In the genomic region with DNA sequence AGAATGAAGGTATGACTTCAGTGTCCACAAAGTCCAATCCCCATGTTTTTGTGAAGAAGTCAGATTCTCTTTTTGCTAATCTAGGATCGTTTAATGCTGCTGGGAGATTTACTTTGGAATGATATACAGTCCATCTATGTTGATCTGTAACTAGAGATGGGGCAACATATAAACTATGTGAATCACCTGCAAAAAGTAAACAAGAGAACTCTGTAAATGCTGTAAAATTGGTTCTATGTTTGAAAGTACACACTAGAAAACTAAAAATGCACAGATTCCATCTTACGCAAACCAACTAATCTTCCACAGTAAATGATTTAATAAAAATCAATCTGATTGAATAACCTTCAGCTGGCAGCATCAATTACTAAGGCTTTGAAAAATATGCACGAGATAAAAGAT, we compare ENCODE assay signal across 1 cellular context.
TF ChIP-seq lines count a peak whose summit lies in the region.

No MANE protein-coding gene starts in this region.

TF ChIP-seq in HepG2, 621 proteins besides CTCF, POLR2A, EP300 and RAD21 (continued from another document and continues in another):
- TF ChIP-seq, protein P1, sequence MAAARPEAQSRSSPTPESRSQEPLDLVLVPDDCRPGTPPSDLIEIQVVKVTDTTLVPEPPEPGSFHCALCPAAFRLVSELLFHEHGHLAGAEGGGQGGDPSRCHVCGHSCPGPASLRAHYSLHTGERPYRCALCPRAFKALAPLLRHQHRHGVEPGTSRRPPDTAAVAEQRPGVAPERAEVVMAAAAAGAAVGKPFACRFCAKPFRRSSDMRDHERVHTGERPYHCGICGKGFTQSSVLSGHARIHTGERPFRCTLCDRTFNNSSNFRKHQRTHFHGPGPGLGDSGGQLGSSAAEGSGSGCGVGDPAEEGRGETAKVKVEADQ (CRISPR knock-in tag; IDR thresholded peaks at IDR 0.05; ENCODE audit: borderline replicate concordance), result no peak
- TF ChIP-seq ZBTB20 (CRISPR knock-in tag; IDR thresholded peaks at IDR 0.05; ENCODE audit: borderline replicate concordance, low read depth) (peak; percentile 75; the same call in 1 of the 2 replicates), HOXA5 (CRISPR knock-in tag; IDR thresholded peaks at IDR 0.05) (no peak), ZNF747 (CRISPR knock-in tag; IDR thresholded peaks at IDR 0.05; ENCODE audit: borderline replicate concordance) (no peak), FOXA3 (CRISPR knock-in tag; IDR thresholded peaks at IDR 0.05) (peak; percentile 97), GFI1 (CRISPR knock-in tag; IDR thresholded peaks at IDR 0.05; ENCODE audit: borderline replicate concordance) (peak; percentile 78), CEBPG (CRISPR knock-in tag; IDR thresholded peaks at IDR 0.05) (peak; percentile 82), KLF11 (CRISPR knock-in tag; IDR thresholded peaks at IDR 0.05) (0 out of 2 replicates have a peak, but pooled peaks have one; percentile 70), FOXJ3 (CRISPR knock-in tag; IDR thresholded peaks at IDR 0.05; ENCODE audit: borderline replicate concordance) (peak; percentile 82; the same call in 1 of the 2 replicates), HDAC2 (CRISPR knock-in tag; IDR thresholded peaks at IDR 0.05) (peak; percentile 85), ARNT (IDR thresholded peaks at IDR 0.05) (no peak), SIX4 (CRISPR knock-in tag; IDR thresholded peaks at IDR 0.05) (peak; percentile 74; the same call in 1 of the 2 replicates), PPARG (CRISPR knock-in tag; conservative IDR thresholded peaks at IDR 0.05) (0 out of 2 replicates have a peak, but pooled peaks have one; percentile 23), ZBTB8A (CRISPR knock-in tag; IDR thresholded peaks at IDR 0.05; ENCODE audit: borderline replicate concordance, low read depth) (no peak), SATB2 (CRISPR knock-in tag; IDR thresholded peaks at IDR 0.05) (no peak), MIXL1 (CRISPR knock-in tag; IDR thresholded peaks at IDR 0.05) (peak; percentile 76), ZNF33B (CRISPR knock-in tag; IDR thresholded peaks at IDR 0.05) (no peak), THAP11 (CRISPR knock-in tag; IDR thresholded peaks at IDR 0.05) (0 out of 2 replicates have a peak, but pooled peaks have one; percentile 43), TEAD2 (CRISPR knock-in tag; IDR thresholded peaks at IDR 0.05) (no peak), CEBPB (IDR thresholded peaks at IDR 0.05; ENCODE audit: borderline replicate concordance, low read depth, low read length) (peak; percentile 73; the same call in 1 of the 2 replicates), ZNF780A (CRISPR knock-in tag; IDR thresholded peaks at IDR 0.05) (no peak)
- TF ChIP-seq, protein P2, sequence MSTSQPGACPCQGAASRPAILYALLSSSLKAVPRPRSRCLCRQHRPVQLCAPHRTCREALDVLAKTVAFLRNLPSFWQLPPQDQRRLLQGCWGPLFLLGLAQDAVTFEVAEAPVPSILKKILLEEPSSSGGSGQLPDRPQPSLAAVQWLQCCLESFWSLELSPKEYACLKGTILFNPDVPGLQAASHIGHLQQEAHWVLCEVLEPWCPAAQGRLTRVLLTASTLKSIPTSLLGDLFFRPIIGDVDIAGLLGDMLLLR (CRISPR knock-in tag; IDR thresholded peaks at IDR 0.05), result no peak
- TF ChIP-seq, protein P3, sequence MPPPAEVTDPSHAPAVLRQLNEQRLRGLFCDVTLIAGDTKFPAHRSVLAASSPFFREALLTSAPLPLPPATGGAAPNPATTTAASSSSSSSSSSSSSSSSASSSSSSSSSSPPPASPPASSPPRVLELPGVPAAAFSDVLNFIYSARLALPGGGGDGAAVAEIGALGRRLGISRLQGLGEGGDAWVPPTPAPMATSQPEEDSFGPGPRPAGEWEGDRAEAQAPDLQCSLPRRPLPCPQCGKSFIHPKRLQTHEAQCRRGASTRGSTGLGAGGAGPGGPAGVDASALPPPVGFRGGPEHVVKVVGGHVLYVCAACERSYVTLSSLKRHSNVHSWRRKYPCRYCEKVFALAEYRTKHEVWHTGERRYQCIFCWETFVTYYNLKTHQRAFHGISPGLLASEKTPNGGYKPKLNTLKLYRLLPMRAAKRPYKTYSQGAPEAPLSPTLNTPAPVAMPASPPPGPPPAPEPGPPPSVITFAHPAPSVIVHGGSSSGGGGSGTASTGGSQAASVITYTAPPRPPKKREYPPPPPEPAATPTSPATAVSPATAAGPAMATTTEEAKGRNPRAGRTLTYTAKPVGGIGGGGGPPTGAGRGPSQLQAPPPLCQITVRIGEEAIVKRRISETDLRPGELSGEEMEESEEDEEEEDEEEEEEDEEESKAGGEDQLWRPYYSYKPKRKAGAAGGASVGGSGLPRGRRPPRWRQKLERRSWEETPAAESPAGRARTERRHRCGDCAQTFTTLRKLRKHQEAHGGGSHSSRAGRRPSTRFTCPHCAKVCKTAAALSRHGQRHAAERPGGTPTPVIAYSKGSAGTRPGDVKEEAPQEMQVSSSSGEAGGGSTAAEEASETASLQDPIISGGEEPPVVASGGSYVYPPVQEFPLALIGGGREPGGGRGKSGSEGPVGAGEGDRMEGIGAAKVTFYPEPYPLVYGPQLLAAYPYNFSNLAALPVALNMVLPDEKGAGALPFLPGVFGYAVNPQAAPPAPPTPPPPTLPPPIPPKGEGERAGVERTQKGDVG (CRISPR knock-in tag; IDR thresholded peaks at IDR 0.05; ENCODE audit: borderline replicate concordance), result no peak
- TF ChIP-seq, protein P4, sequence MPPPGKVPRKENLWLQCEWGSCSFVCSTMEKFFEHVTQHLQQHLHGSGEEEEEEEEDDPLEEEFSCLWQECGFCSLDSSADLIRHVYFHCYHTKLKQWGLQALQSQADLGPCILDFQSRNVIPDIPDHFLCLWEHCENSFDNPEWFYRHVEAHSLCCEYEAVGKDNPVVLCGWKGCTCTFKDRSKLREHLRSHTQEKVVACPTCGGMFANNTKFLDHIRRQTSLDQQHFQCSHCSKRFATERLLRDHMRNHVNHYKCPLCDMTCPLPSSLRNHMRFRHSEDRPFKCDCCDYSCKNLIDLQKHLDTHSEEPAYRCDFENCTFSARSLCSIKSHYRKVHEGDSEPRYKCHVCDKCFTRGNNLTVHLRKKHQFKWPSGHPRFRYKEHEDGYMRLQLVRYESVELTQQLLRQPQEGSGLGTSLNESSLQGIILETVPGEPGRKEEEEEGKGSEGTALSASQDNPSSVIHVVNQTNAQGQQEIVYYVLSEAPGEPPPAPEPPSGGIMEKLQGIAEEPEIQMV (CRISPR knock-in tag; IDR thresholded peaks at IDR 0.05; ENCODE audit: low read depth), result no peak
- TF ChIP-seq, protein P5, sequence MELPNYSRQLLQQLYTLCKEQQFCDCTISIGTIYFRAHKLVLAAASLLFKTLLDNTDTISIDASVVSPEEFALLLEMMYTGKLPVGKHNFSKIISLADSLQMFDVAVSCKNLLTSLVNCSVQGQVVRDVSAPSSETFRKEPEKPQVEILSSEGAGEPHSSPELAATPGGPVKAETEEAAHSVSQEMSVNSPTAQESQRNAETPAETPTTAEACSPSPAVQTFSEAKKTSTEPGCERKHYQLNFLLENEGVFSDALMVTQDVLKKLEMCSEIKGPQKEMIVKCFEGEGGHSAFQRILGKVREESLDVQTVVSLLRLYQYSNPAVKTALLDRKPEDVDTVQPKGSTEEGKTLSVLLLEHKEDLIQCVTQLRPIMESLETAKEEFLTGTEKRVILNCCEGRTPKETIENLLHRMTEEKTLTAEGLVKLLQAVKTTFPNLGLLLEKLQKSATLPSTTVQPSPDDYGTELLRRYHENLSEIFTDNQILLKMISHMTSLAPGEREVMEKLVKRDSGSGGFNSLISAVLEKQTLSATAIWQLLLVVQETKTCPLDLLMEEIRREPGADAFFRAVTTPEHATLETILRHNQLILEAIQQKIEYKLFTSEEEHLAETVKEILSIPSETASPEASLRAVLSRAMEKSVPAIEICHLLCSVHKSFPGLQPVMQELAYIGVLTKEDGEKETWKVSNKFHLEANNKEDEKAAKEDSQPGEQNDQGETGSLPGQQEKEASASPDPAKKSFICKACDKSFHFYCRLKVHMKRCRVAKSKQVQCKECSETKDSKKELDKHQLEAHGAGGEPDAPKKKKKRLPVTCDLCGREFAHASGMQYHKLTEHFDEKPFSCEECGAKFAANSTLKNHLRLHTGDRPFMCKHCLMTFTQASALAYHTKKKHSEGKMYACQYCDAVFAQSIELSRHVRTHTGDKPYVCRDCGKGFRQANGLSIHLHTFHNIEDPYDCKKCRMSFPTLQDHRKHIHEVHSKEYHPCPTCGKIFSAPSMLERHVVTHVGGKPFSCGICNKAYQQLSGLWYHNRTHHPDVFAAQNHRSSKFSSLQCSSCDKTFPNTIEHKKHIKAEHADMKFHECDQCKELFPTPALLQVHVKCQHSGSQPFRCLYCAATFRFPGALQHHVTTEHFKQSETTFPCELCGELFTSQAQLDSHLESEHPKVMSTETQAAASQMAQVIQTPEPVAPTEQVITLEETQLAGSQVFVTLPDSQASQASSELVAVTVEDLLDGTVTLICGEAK (IDR thresholded peaks at IDR 0.05), result no peak
- TF ChIP-seq, protein P5 (CRISPR knock-in tag; IDR thresholded peaks at IDR 0.05), result no peak
- TF ChIP-seq, protein P6, sequence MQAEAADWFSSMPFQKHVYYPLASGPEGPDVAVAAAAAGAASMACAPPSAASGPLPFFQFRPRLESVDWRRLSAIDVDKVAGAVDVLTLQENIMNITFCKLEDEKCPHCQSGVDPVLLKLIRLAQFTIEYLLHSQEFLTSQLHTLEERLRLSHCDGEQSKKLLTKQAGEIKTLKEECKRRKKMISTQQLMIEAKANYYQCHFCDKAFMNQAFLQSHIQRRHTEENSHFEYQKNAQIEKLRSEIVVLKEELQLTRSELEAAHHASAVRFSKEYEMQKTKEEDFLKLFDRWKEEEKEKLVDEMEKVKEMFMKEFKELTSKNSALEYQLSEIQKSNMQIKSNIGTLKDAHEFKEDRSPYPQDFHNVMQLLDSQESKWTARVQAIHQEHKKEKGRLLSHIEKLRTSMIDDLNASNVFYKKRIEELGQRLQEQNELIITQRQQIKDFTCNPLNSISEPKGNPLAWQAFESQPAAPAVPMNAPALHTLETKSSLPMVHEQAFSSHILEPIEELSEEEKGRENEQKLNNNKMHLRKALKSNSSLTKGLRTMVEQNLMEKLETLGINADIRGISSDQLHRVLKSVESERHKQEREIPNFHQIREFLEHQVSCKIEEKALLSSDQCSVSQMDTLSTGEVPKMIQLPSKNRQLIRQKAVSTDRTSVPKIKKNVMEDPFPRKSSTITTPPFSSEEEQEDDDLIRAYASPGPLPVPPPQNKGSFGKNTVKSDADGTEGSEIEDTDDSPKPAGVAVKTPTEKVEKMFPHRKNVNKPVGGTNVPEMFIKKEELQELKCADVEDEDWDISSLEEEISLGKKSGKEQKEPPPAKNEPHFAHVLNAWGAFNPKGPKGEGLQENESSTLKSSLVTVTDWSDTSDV (CRISPR knock-in tag; IDR thresholded peaks at IDR 0.05), result no peak
- TF ChIP-seq, protein P7, sequence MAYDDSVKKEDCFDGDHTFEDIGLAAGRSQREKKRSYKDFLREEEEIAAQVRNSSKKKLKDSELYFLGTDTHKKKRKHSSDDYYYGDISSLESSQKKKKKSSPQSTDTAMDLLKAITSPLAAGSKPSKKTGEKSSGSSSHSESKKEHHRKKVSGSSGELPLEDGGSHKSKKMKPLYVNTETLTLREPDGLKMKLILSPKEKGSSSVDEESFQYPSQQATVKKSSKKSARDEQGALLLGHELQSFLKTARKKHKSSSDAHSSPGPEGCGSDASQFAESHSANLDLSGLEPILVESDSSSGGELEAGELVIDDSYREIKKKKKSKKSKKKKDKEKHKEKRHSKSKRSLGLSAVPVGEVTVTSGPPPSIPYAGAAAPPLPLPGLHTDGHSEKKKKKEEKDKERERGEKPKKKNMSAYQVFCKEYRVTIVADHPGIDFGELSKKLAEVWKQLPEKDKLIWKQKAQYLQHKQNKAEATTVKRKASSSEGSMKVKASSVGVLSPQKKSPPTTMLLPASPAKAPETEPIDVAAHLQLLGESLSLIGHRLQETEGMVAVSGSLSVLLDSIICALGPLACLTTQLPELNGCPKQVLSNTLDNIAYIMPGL (CRISPR knock-in tag; IDR thresholded peaks at IDR 0.05; ENCODE audit: borderline replicate concordance in 1 of 2, low read depth in 1 of 2), result peak in 1 of 2 experiments; percentile 40; a peak in 1 of 4 replicates
